12 cellular contexts compared by ENCODE assay signal in the genomic region with DNA sequence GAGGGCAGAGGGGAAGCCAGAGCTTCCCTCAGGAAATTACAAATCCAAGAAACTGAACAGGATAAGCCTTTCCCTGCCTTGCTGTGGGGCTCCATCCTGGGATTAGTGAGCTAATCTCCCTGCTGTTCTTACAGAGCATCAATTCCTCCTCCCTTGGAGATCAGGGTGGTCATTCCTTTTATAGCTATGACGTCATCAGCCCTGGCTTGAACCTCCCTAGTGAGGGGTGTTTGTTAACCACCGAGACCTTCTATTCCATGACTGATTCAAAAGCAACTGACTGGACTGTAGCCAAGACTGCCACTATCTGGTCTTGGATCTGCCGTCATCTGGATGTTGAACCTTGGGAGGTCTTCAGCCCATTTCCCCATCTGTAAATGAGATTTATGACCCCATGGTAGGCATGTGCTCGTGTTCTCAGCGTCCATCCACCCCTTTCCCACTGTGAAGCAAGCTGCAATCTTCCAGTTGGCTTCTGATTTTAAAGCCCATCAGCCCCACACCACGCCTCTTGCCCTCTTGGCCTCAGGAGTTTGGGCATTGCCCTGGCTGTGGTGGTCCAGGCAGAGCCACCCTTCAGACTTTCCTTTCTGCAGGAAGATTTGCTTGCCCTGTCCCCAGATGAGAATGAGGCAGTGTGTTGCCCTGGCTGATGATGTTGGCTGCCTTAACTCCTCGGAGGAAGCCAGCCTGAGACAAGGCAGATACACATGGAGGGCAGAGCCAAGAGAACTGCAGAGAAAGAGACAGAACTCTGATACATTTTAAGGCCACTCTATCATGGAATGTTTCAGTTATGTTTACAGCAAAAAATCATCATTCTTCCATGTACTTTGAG. TPM values are rescaled to one million over a fixed set of nuclear protein-coding genes. Genes with fewer than 3 reads are reported as not detected.
A peak's percentile ranks its signal among the peaks of the same experiment; 100 is the strongest.
DNase-seq lines count a peak whose midpoint lies in the region; ATAC-seq, FAIRE-seq and TF ChIP-seq lines count a peak whose summit lies in the region.
"Had no signal": no experiment of that assay in that cellular context is flagged by ENCODE, and none has a peak within 500 bp of the region (broad histone marks: within the 10 kb centered on the region; RNA-seq: fewer than 3 reads in every experiment).

No MANE protein-coding gene starts in this region.

- no peaks in the 10 kb centered on the region for H3K9me3 Mint-ChIP-seq in osteocyte (ENCODE audit: unreplicated experiment)

- H3K36me3 ChIP-seq in pancreas = no peaks in the 10 kb centered on the region
- H3K36me3 ChIP-seq: prostate gland had no signal

- 43 to 55% methylated on average over 7 of the region's 7 CpGs for WGBS in pancreas, 2 donors

- peak; percentile 34 for DNase-seq in DMS 273 treated with DMSO at 0.1 percent for 48 hours (lab: John Stamatoyannopoulos, UW)
- peak; percentile 92 for DNase-seq in RCC 7860 (ENCODE audit: low spot score)
- DNase-seq in fibroblast of pulmonary artery (ENCODE audit: low read depth) = peak; percentile 86
- DNase-seq in osteocyte (ENCODE audit: extremely low spot score, unreplicated experiment) = no peak
- DNase-seq in NCI-H1417 (lab: John Stamatoyannopoulos, UW) = no peak
- DNase-seq in pancreas = no peak
- DNase-seq in GF-D8 (lab: John Stamatoyannopoulos, UW) = no peak
- no peak for DNase-seq in SIG-M5 (lab: John Stamatoyannopoulos, UW)
- DNase-seq: activated naive CD4-positive, alpha-beta T cell treated with Interleukin-2 at 50 U/mL for 16 hours; NCI-H1694; stimulated activated naive CD8-positive, alpha-beta T cell treated with anti-CD3 and anti-CD28 coated beads, Interleukin-15, Interleukin-2, amounts not matched to agents 100 U/mL and 50 U/mL, for 24 hours had no signal

- peaks cover 33% of the 10 kb centered on the region for H3K4me1 Mint-ChIP-seq in osteocyte (ENCODE audit: unreplicated experiment)

- FAIRE-seq in RCC 7860 (lab: Jason Lieb, UNC) (no peak), pancreas (lab: Jason Lieb, UNC) (no peak)

- TF ChIP-seq CTCF in fibroblast of pulmonary artery (IDR thresholded peaks at IDR 0.05; ENCODE audit: low read length, missing control alignments) (no peak), osteocyte (IDR thresholded peaks at IDR 0.05) (no peak), pancreas (IDR thresholded peaks at IDR 0.05) (no peak)

- H3K27ac Mint-ChIP-seq in osteocyte (ENCODE audit: unreplicated experiment) = peak overlapping the region; percentile 8

- no peak for ATAC-seq in pancreas

- H3K4me3 ChIP-seq in fibroblast of pulmonary artery (replicated peaks; ENCODE audit: low read depth, low read length) (no peak overlapping the region), pancreas (no peak overlapping the region)
- H3K4me3 ChIP-seq: prostate gland had no signal

- no peaks in the 10 kb centered on the region for H3K36me3 Mint-ChIP-seq in osteocyte (ENCODE audit: unreplicated experiment)

- intact Hi-C loops in pancreas (cut with DNase I) = no loop called here

- H3K9me3 ChIP-seq in pancreas = no peaks in the 10 kb centered on the region
- H3K9me3 ChIP-seq: prostate gland had no signal

- no peaks in the 10 kb centered on the region for H3K27me3 Mint-ChIP-seq in osteocyte (ENCODE audit: unreplicated experiment)

- H3K4me1 ChIP-seq in pancreas = peaks cover 6 to 13% (median 11%) of the 10 kb centered on the region in 3 donors
- H3K4me1 ChIP-seq: prostate gland had no signal

- no peaks in the 10 kb centered on the region for H3K27me3 ChIP-seq in pancreas

- no peak overlapping the region for H3K4me3 Mint-ChIP-seq in osteocyte (ENCODE audit: unreplicated experiment)

- H3K27ac ChIP-seq in pancreas = no peak overlapping the region
- H3K27ac ChIP-seq: prostate gland had no signal

RNA-seq across cellular contexts. Expression of a gene that starts 59.6 kb away (rescaled TPM):
- total RNA-seq in osteocyte = 371 and 380 TPM in 2 replicates
- total RNA-seq in pancreas = 100 to 1,000 TPM in 2 of 6 donors, 10 to 100 TPM in 4; 41.4 to 133 (median 50.9) TPM
- 10 to 100 TPM; 24.4 to 47.3 TPM for polyA plus RNA-seq in pancreas

Comparison
In these comparisons a context has a peak if more than half of its experiments do, and no peak if none do; other contexts are left out.
1. DNase-seq: peak in DMS 273 treated with DMSO at 0.1 percent for 48 hours (single experiment), RCC 7860 (single experiment) and fibroblast of pulmonary artery (single experiment); none in osteocyte (single experiment), NCI-H1417 (0 of 3), pancreas (0 of 6), GF-D8 (single experiment) and SIG-M5 (single experiment).